ENCODE assay signal across 33 cellular contexts in genomic region chr7:101673315-101673714, GRCh38. TPM values are rescaled to one million over a fixed set of nuclear protein-coding genes. Genes with fewer than 3 reads are reported as not detected.
"Had no signal": no experiment of that assay in that cellular context is flagged by ENCODE, and none has a peak within 500 bp of the region (broad histone marks: within the 10 kb centered on the region; RNA-seq: fewer than 3 reads in every experiment).

No MANE protein-coding gene starts in this region.

- H3K27ac ChIP-seq: neural progenitor cell, ovary, parathyroid adenoma, psoas muscle, right lobe of liver, sigmoid colon, stomach, thoracic aorta, thyroid gland, tibial nerve, upper lobe of left lung, vagina had no signal

- H3K4me3 Mint-ChIP-seq: nephron; neural progenitor cell; stimulated activated effector memory CD8-positive, alpha-beta T cell treated with anti-CD3 and anti-CD28 coated beads, Interleukin-12 subunit alpha, Interleukin-12 subunit beta, amount 100 ng/mL, for 72 hours; stimulated activated naive B cell treated with anti-CD40 and anti-IgM and Interleukin-4, amounts not matched to agents 10 μg/mL and 1 μg/mL and 100 μg/mL, for 72 hours; stimulated activated naive CD8-positive, alpha-beta T cell treated with anti-CD3 and anti-CD28 coated beads, Interleukin-15, Interleukin-2, amounts not matched to agents 100 ng/mL and 50 ng/mL, for 24 hours had no signal

- H3K4me2 ChIP-seq: neural progenitor cell had no signal

- H3K4me1 Mint-ChIP-seq: stimulated activated effector memory CD8-positive, alpha-beta T cell treated with anti-CD3 and anti-CD28 coated beads, Interleukin-12 subunit alpha, Interleukin-12 subunit beta, amount 100 ng/mL, for 72 hours; stimulated activated naive B cell treated with anti-CD40 and anti-IgM and Interleukin-4, amounts not matched to agents 10 μg/mL and 1 μg/mL and 100 μg/mL, for 72 hours had no signal

- H3K36me3 Mint-ChIP-seq: neural progenitor cell; stimulated activated effector memory CD8-positive, alpha-beta T cell treated with anti-CD3 and anti-CD28 coated beads, Interleukin-12 subunit alpha, Interleukin-12 subunit beta, amount 100 ng/mL, for 72 hours; stimulated activated naive B cell treated with anti-CD40 and anti-IgM and Interleukin-4, amounts not matched to agents 10 μg/mL and 1 μg/mL and 100 μg/mL, for 72 hours had no signal

- H3K9me3 ChIP-seq: ovary, psoas muscle, right lobe of liver, sigmoid colon, thyroid gland, vagina had no signal

- ATAC-seq: right cardiac atrium; stimulated activated effector memory CD8-positive, alpha-beta T cell treated with anti-CD3 and anti-CD28 coated beads, Interleukin-12 subunit alpha, Interleukin-12 subunit beta, amount 100 ng/mL, for 72 hours; stimulated activated naive B cell treated with anti-CD40 and anti-IgM and Interleukin-4, amounts not matched to agents 10 μg/mL and 1 μg/mL and 100 μg/mL, for 72 hours had no signal

- H3K27me3 ChIP-seq: neural progenitor cell, ovary, right lobe of liver, sigmoid colon, stomach, thyroid gland, tibial nerve, upper lobe of left lung, vagina had no signal

- FAIRE-seq: small intestine, urothelium cell line had no signal

- H3K9ac ChIP-seq: neural progenitor cell, parathyroid adenoma had no signal

- H2AFZ ChIP-seq: neural progenitor cell, parathyroid adenoma had no signal

- H3K4me3 ChIP-seq: neural progenitor cell, ovary, psoas muscle, right lobe of liver, sigmoid colon, stomach, thoracic aorta, thyroid gland, tibial nerve, upper lobe of left lung, vagina had no signal

- H3K79me2 ChIP-seq: parathyroid adenoma had no signal

- DNase-seq: occipital lobe; ovary; posterior cingulate gyrus; psoas muscle; right lobe of liver; sigmoid colon; small intestine; stimulated activated CD4-positive, alpha-beta T cell treated with anti-CD3 and anti-CD28 coated beads, Interleukin-15, amount 100 ng/mL, for 24 hours; stimulated activated CD4-positive, alpha-beta T cell treated with anti-CD3 and anti-CD28 coated beads, Interleukin-2, amount 100 ng/mL, for 24 hours; stimulated activated CD4-positive, alpha-beta T cell treated with anti-CD3 and anti-CD28 coated beads, Interleukin-2, amount 100 ng/mL, for 48 hours; stimulated activated CD4-positive, alpha-beta T cell treated with anti-CD3 and anti-CD28 coated beads, Interleukin-4, amount 100 ng/mL, for 24 hours; stimulated activated naive B cell treated with anti-CD40 and anti-IgM and Interleukin-4, amounts not matched to agents 10 μg/mL and 1 μg/mL and 100 μg/mL, for 72 hours; stimulated activated naive CD4-positive, alpha-beta T cell treated with Interleukin-2 at 50 U/mL for 16 hours; stomach; thyroid gland; upper lobe of left lung had no signal

- H3K4me1 ChIP-seq: neural progenitor cell, parathyroid adenoma, right lobe of liver, sigmoid colon, stomach, thyroid gland, tibial nerve, upper lobe of left lung, vagina had no signal

- H3K27ac Mint-ChIP-seq: nephron; neural progenitor cell; progenitor cell of endocrine pancreas; stimulated activated effector memory CD8-positive, alpha-beta T cell treated with anti-CD3 and anti-CD28 coated beads, Interleukin-12 subunit alpha, Interleukin-12 subunit beta, amount 100 ng/mL, for 72 hours; stimulated activated naive B cell treated with anti-CD40 and anti-IgM and Interleukin-4, amounts not matched to agents 10 μg/mL and 1 μg/mL and 100 μg/mL, for 72 hours; stimulated activated naive CD8-positive, alpha-beta T cell treated with anti-CD3 and anti-CD28 coated beads, Interleukin-15, Interleukin-2, amounts not matched to agents 100 ng/mL and 50 ng/mL, for 24 hours had no signal

- H3K36me3 ChIP-seq: neural progenitor cell, ovary, right lobe of liver, sigmoid colon, stomach, thoracic aorta, thyroid gland, tibial nerve, upper lobe of left lung, vagina had no signal

RNA-seq across cellular contexts. Expression of gene MYL10, which starts 44.2 kb away (rescaled TPM):
- total RNA-seq: occipital lobe, osteoblast, ovary, progenitor cell of endocrine pancreas, psoas muscle, renal cortical epithelial cell, right cardiac atrium, right lobe of liver, sigmoid colon, stomach, subcutaneous adipose tissue, temporal lobe, thoracic aorta, thyroid gland, tibial nerve, upper lobe of left lung, ureter, vagina had no signal
- polyA plus RNA-seq: neural cell, ovary, right cardiac atrium, sigmoid colon, small intestine, stomach had no signal
